8 cellular contexts compared by ENCODE assay signal in the genomic region with DNA sequence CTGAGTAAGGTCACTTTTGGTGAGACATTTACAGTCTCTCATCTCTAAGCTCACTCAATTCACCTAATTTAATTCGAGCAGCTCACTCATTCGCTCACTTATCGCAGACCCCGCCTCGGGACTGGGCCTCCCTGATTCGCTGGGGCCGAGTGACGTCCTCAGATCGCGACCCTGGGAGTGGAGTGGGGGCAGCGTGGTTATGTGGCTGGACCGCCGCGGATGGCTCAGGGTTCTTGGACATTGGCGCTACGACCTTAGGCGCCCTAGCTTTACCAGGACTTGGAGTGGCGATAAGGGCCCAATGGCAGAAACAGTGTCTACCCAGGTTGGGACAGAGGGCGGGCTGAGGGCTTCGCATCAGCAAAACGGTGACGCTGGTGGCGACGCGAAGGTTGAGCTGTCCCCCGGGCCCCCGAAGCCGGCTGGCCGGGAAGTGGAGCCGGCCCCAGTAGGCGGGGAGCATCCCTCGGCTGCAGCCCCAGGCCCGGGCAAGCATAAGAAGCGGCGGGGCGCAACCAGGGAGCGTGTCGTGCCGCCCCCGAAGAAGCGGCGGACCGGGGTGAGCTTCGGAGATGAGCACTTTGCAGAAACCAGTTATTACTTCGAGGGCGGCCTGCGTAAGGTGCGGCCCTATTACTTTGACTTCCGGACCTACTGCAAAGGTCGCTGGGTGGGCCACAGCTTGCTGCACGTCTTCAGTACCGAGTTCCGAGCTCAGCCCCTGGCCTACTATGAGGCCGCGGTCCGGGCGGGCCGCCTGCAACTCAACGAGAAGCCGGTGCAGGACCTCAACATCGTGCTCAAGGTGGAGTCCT. TPM values are rescaled to one million over a fixed set of nuclear protein-coding genes. Genes with fewer than 3 reads are reported as not detected.
DNase-seq lines count a peak whose midpoint lies in the region; ATAC-seq and TF ChIP-seq lines count a peak whose summit lies in the region.

A gene with protein sequence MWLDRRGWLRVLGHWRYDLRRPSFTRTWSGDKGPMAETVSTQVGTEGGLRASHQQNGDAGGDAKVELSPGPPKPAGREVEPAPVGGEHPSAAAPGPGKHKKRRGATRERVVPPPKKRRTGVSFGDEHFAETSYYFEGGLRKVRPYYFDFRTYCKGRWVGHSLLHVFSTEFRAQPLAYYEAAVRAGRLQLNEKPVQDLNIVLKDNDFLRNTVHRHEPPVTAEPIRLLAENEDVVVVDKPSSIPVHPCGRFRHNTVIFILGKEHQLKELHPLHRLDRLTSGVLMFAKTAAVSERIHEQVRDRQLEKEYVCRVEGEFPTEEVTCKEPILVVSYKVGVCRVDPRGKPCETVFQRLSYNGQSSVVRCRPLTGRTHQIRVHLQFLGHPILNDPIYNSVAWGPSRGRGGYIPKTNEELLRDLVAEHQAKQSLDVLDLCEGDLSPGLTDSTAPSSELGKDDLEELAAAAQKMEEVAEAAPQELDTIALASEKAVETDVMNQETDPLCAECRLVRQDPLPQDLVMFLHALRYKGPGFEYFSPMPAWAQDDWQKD (plus strand): TSS at position 161 of the 815 bp plus-strand sequence. CDS start 39 bp downstream, at position 200.

- peaks cover 12% of the 10 kb centered on the region for H3K4me1 ChIP-seq in Panc1 (ENCODE audit: control insufficient read depth, insufficient read depth, low read length)
- H3K4me1 ChIP-seq in esophagus (ENCODE audit: control insufficient read depth in 2 of 2, insufficient read depth in 2 of 2, low read length in 1 of 2), result no peaks in the 10 kb centered on the region
- peaks cover 9% of the 10 kb centered on the region for H3K4me1 ChIP-seq in muscle layer of colon (ENCODE audit: insufficient read depth, low read length)

- TSS peak; percentile 91 for BruUV-seq in Panc1 (replicated peaks; lab: Mats Ljungman, UMichigan)

- H3K36me3 ChIP-seq in Panc1 (ENCODE audit: control insufficient read depth, insufficient read depth, low read length), result no peaks in the 10 kb centered on the region; the same call in 1 of the 2 replicates
- H3K36me3 ChIP-seq in esophagus (ENCODE audit: control insufficient read depth in 2 of 2, insufficient read depth in 2 of 2, low read length in 1 of 2), result peaks cover 10 to 12% of the 10 kb centered on the region in 2 donors
- H3K36me3 ChIP-seq in muscle layer of colon (ENCODE audit: insufficient read depth, low read length), result peaks cover 18% of the 10 kb centered on the region

- H3K9me3 ChIP-seq in Panc1 (ENCODE audit: control insufficient read depth, insufficient read depth, low read depth, low read length) (no peaks in the 10 kb centered on the region), esophagus (ENCODE audit: control insufficient read depth in 2 of 2, insufficient read depth in 1 of 2, low read depth in 1 of 2, low read length in 1 of 2) (no peaks in the 10 kb centered on the region), muscle layer of colon (ENCODE audit: low read length) (no peaks in the 10 kb centered on the region)

- H3K9ac ChIP-seq in muscle layer of colon (ENCODE audit: low read length), result peak within 1 kb of the TSS; percentile 51

- no peak for TF ChIP-seq CTCF in Panc1 (IDR thresholded peaks at IDR 0.05)

- intact Hi-C loops in Panc1 (cut with micrococcal nuclease; ENCODE audit: unreplicated experiment), result no loop called here

- H3K4me3 ChIP-seq in Panc1 (ENCODE audit: low read depth in 2 of 2, low read length in 2 of 2) (peak within 1 kb of the TSS; percentile 87 to 88), esophagus (ENCODE audit: low read depth in 1 of 2, low read length in 2 of 2) (peak within 1 kb of the TSS; percentile 88 to 97), muscle layer of colon (ENCODE audit: low read depth in 1 of 2, low read length in 2 of 2) (peak within 1 kb of the TSS; percentile 62 to 71)

- peak; percentile 79 for DNase-seq in CMK (ENCODE audit: low read depth)
- peak; percentile 92 for DNase-seq in KG1 (lab: John Stamatoyannopoulos, UW)
- DNase-seq in Panc1 (ENCODE audit: low read depth, low spot score), result peak; percentile 66
- DNase-seq in activated T-cell treated with anti-CD3 and anti-CD28 coated beads, Interleukin-2, amount 50 U/mL, for 1 hour, result peak; percentile 90
- DNase-seq in stimulated activated CD8-positive, alpha-beta memory T cell treated with anti-CD3 and anti-CD28 coated beads, Interleukin-4, amount 100 ng/mL, for 48 hours, result peak; percentile 98

- no peaks in the 10 kb centered on the region for H3K27me3 ChIP-seq in Panc1 (ENCODE audit: control insufficient read depth, insufficient read depth, low read length)
- H3K27me3 ChIP-seq in esophagus (ENCODE audit: control insufficient read depth in 1 of 2, insufficient read depth in 2 of 2, low read length in 2 of 2), result no peaks in the 10 kb centered on the region
- no peaks in the 10 kb centered on the region for H3K27me3 ChIP-seq in muscle layer of colon (ENCODE audit: control insufficient read depth in 1 of 2, insufficient read depth in 2 of 2, low read length in 2 of 2)

- CTCF ChIA-PET in Panc1 (lab: Charles Lee), result interaction anchor here (0.6 to 1.3 kb wide), 5 partner anchors 14 to 114 kb away, joined by 3 to 17 read pairs (median 5); no protein-coding TSS in a partner anchor

- peak; percentile 50 for ATAC-seq in GM21423 (IDR thresholded peaks at IDR 0.05; ENCODE audit: unreplicated experiment)
- ATAC-seq in Panc1, result peak; percentile 81

- in situ Hi-C loops in Panc1 (cut with HindIII; ENCODE audit: low pct_unique_long_range_greater_than_20kb, low sequenced_read_pairs), result no loop called here

- H3K27ac ChIP-seq in Panc1 (ENCODE audit: low read length) (peak within 1 kb of the TSS; percentile 82), esophagus (ENCODE audit: low read depth in 2 of 2, low read length in 1 of 2) (peak within 1 kb of the TSS; percentile 75 to 91), muscle layer of colon (ENCODE audit: low read depth, low read length) (peak within 1 kb of the TSS; percentile 77)

- POLR2A ChIA-PET in Panc1 (lab: Charles Lee), result interaction anchor here (0.5 to 0.6 kb wide), 3 partner anchors 70 to 327 kb away, joined by 4 to 8 read pairs (median 5); no protein-coding TSS in a partner anchor

- WGBS in esophagus, 2 donors, result 0 to 1% methylated on average over 58 to 61 of the region's 61 CpGs

RNA-seq across cellular contexts. Expression of the gene that starts here (rescaled TPM):
- total RNA-seq in Panc1 (2021; ENCODE audit: unreplicated experiment), result 17.5 TPM
- polyA plus RNA-seq in Panc1 (2012; ENCODE audit: insufficient read length), result 15.3 TPM
- polyA plus RNA-seq in esophagus, result 1 to 10 TPM; 5.0 to 7.3 TPM

Comparison
In these comparisons a context has a peak if more than half of its experiments do, and no peak if none do; other contexts are left out.
1. Peak in every context shown above with its lines: DNase-seq, ATAC-seq, H3K4me3 ChIP-seq and H3K27ac ChIP-seq.